ENCODE assay signal across 1 cellular context in the genomic region with DNA sequence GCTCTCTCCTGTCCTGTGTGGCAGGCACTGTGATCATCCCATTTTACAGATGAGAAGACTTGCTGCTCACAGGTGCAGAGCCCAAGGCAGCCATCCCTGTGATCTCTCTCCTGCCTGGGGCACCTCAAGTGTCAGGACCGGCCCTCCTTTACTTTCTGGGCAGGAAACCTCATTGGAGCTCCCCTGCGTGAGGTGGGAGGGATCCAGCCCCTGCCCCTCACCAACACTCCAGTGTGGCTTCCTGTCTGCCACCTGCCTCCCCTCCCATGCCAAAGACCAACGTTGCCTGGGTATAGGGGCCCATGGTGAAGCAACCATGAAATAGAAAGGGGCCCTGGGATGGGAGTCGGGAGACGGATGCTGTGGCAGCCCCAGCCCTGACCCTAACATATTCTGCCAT.
TF ChIP-seq lines count a peak whose summit lies in the region.

No MANE protein-coding gene starts in this region.

TF ChIP-seq in SK-N-SH, 30 proteins besides CTCF, POLR2A, EP300 and RAD21 (continued from another document):
- TF ChIP-seq, protein P1, sequence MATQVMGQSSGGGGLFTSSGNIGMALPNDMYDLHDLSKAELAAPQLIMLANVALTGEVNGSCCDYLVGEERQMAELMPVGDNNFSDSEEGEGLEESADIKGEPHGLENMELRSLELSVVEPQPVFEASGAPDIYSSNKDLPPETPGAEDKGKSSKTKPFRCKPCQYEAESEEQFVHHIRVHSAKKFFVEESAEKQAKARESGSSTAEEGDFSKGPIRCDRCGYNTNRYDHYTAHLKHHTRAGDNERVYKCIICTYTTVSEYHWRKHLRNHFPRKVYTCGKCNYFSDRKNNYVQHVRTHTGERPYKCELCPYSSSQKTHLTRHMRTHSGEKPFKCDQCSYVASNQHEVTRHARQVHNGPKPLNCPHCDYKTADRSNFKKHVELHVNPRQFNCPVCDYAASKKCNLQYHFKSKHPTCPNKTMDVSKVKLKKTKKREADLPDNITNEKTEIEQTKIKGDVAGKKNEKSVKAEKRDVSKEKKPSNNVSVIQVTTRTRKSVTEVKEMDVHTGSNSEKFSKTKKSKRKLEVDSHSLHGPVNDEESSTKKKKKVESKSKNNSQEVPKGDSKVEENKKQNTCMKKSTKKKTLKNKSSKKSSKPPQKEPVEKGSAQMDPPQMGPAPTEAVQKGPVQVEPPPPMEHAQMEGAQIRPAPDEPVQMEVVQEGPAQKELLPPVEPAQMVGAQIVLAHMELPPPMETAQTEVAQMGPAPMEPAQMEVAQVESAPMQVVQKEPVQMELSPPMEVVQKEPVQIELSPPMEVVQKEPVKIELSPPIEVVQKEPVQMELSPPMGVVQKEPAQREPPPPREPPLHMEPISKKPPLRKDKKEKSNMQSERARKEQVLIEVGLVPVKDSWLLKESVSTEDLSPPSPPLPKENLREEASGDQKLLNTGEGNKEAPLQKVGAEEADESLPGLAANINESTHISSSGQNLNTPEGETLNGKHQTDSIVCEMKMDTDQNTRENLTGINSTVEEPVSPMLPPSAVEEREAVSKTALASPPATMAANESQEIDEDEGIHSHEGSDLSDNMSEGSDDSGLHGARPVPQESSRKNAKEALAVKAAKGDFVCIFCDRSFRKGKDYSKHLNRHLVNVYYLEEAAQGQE (IDR thresholded peaks at IDR 0.05; ENCODE audit: low read depth, low read length) = no peak
- TF ChIP-seq, protein P2, sequence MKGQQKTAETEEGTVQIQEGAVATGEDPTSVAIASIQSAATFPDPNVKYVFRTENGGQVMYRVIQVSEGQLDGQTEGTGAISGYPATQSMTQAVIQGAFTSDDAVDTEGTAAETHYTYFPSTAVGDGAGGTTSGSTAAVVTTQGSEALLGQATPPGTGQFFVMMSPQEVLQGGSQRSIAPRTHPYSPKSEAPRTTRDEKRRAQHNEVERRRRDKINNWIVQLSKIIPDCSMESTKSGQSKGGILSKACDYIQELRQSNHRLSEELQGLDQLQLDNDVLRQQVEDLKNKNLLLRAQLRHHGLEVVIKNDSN (IDR thresholded peaks at IDR 0.05; ENCODE audit: borderline replicate concordance, low read depth) = no peak
- no peak for TF ChIP-seq GATA2 (CRISPR knock-in tag; IDR thresholded peaks at IDR 0.05)
- no peak for TF ChIP-seq NRF1 (IDR thresholded peaks at IDR 0.05; ENCODE audit: low read depth, low read length)
- TF ChIP-seq SIN3A (IDR thresholded peaks at IDR 0.05; ENCODE audit: borderline replicate concordance, low read depth, low read length) = no peak
